In the genomic region with DNA sequence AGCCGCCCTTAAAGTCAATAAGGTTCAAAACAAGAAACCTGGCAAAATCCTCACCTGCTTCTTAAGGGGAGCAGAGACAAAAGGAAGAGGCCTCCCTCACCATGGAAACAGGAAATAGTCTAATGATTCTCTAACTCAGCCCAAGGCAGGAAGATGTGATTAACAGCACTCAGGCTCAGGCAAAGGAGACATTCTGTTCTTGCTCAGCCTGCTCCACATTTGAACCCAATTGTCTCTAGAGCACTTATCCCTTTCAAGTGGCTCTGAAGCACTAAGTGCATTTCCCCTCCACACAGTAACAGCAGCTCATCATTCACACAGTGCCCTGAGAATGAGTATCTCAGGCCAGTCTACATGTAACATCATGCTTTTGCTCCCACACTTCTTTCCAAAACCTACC, we compare ENCODE assay signal across 10 cellular contexts.
DNase-seq lines count a peak whose midpoint lies in the region; ATAC-seq and TF ChIP-seq lines count a peak whose summit lies in the region.
"Had no signal": no experiment of that assay in that cellular context is flagged by ENCODE, and none has a peak within 500 bp of the region (broad histone marks: within the 10 kb centered on the region; RNA-seq: fewer than 3 reads in every experiment).

No MANE protein-coding gene starts in this region.

- H3K27me3 ChIP-seq in ACC112 (ENCODE audit: insufficient read depth, low read length) (no peaks in the 10 kb centered on the region), PC-3 (ENCODE audit: low read length) (no peaks in the 10 kb centered on the region)

- H3K36me3 ChIP-seq in ACC112 (ENCODE audit: insufficient read depth, low read length) (0 out of 2 replicates have a peak, but pooled peaks cover 6% of the 10 kb centered on the region), PC-3 (ENCODE audit: low read depth, low read length) (no peaks in the 10 kb centered on the region)

- intact Hi-C loops in PC-3 (cut with micrococcal nuclease), result no loop called here

- CTCF ChIA-PET in PC-3 (lab: Charles Lee), result no interaction called here

- TF ChIP-seq CTCF in epithelial cell of esophagus (IDR thresholded peaks at IDR 0.05; ENCODE audit: insufficient read depth, low read depth, low read length, missing control alignments) (no peak), PC-3 (conservative IDR thresholded peaks at IDR 0.05; ENCODE audit: low read depth, low read length) (no peak)

- H3K79me2 ChIP-seq in ACC112 (ENCODE audit: control insufficient read depth, insufficient read depth, low read length, unreplicated experiment), result no peaks in the 10 kb centered on the region
- no peaks in the 10 kb centered on the region for H3K79me2 ChIP-seq in PC-3 (ENCODE audit: low read length)

- H3K9me3 ChIP-seq in PC-3 (ENCODE audit: low read length), result no peaks in the 10 kb centered on the region

- no peak overlapping the region for H3K4me2 ChIP-seq in PC-3 (ENCODE audit: low read length)

- POLR2A ChIA-PET in PC-3 (lab: Charles Lee; ENCODE audit: unreplicated experiment), result no interaction called here

- H3K4me3 ChIP-seq in ACC112 (ENCODE audit: low read depth, low read length) (no peak overlapping the region), epithelial cell of esophagus (ENCODE audit: low read length) (no peak overlapping the region), PC-3 (ENCODE audit: low read length) (no peak overlapping the region)

- ATAC-seq in HG03135 (IDR thresholded peaks at IDR 0.05; ENCODE audit: unreplicated experiment) (peak; percentile 86), PC-3 (no peak), HG02759 (IDR thresholded peaks at IDR 0.05; ENCODE audit: unreplicated experiment) (no peak), GM18498 (IDR thresholded peaks at IDR 0.05; ENCODE audit: unreplicated experiment) (no peak)
- ATAC-seq: activated naive CD8-positive, alpha-beta T cell treated with anti-CD3 and anti-CD28 coated beads, Interleukin-2, amount 50 U/mL, for 24 hours; stimulated activated effector memory CD8-positive, alpha-beta T cell treated with anti-CD3 and anti-CD28 coated beads, Interleukin-12 subunit alpha, Interleukin-12 subunit beta, amount 100 ng/mL, for 72 hours had no signal

- no peak overlapping the region for H3K9ac ChIP-seq in PC-3 (ENCODE audit: low read length)

- no peaks in the 10 kb centered on the region for H4K20me1 ChIP-seq in PC-3 (ENCODE audit: low read length)

- H3F3A ChIP-seq in PC-3 (ENCODE audit: low read length, unreplicated experiment), result no peaks in the 10 kb centered on the region

- H3K9me2 ChIP-seq in PC-3 (replicated peaks; ENCODE audit: low read length), result no peaks in the 10 kb centered on the region

- no peak overlapping the region for H2AFZ ChIP-seq in ACC112 (ENCODE audit: low read length, unreplicated experiment)
- H2AFZ ChIP-seq in PC-3 (ENCODE audit: low read length), result no peak overlapping the region

- H3K27ac ChIP-seq in ACC112 (ENCODE audit: low read depth, low read length), result 0 out of 2 replicates have a peak overlapping the region, but pooled peaks have one; percentile 14
- no peak overlapping the region for H3K27ac ChIP-seq in PC-3 (ENCODE audit: low read length)

- no TSS peak for BruUV-seq in PC-3 (replicated peaks; lab: Mats Ljungman, UMichigan)

- DNase-seq in NCI-H345 (lab: John Stamatoyannopoulos, UW) (peak; percentile 66), epithelial cell of esophagus (ENCODE audit: low read depth) (peak; percentile 39), OCI-M1 (lab: John Stamatoyannopoulos, UW) (no peak), PC-3 (no peak)
- DNase-seq: activated naive CD8-positive, alpha-beta T cell treated with anti-CD3 and anti-CD28 coated beads, Interleukin-2, amount 50 U/mL, for 24 hours had no signal

- H3K4me1 ChIP-seq in ACC112 (ENCODE audit: control insufficient read depth, insufficient read depth, low read length, unreplicated experiment) (peaks cover 21% of the 10 kb centered on the region), PC-3 (ENCODE audit: insufficient read depth, low read length) (no peaks in the 10 kb centered on the region)

Comparison
In these comparisons a context has a peak if more than half of its experiments do, and no peak if none do; other contexts are left out.
1. DNase-seq: peak in NCI-H345 (single experiment) and epithelial cell of esophagus (single experiment); none in OCI-M1 (single experiment) and PC-3 (single experiment).